In the genomic region with DNA sequence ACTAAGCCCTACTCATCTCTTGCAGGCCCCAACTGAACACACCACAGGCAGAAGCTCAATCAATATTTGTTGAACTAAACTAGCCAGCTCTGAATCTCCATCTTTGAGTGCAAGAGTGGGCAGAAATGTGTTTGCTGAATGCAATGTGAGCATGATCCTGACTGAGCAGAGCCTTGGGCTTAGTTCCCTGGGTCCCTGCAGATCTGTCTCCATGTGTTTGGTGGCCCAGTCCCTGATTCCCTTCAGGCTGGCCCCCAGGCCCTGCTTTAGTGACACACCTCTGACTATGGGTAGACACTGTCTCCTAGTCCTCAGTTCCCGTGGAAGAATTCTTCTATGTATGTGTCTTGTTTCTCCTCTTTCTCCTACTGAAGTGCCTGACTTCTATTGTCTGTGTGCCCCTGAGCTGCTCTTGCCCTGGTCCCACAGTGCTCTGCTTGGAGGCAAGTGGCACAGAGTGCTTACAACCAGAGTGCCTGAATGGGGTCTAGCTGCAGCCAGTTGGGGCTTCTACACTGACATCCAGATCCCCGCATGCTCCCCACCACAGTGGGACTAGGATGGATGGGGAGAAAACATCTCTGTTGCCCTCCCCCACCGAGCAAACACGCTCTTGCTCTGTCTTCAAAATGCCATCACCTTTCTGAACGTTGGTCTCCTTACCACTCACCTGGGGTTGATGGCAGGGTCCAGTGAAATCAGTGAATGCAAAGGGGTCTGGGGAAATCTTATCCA, we compare ENCODE assay signal across 14 cellular contexts. TPM values are rescaled to one million over a fixed set of nuclear protein-coding genes. Genes with fewer than 3 reads are reported as not detected.
DNase-seq lines count a peak whose midpoint lies in the region; ATAC-seq and TF ChIP-seq lines count a peak whose summit lies in the region.
"Had no signal": no experiment of that assay in that cellular context is flagged by ENCODE, and none has a peak within 500 bp of the region (broad histone marks: within the 10 kb centered on the region; RNA-seq: fewer than 3 reads in every experiment).

No MANE protein-coding gene starts in this region.

- H3K4me3 Mint-ChIP-seq in WTC11 = no peak overlapping the region
- H3K4me3 Mint-ChIP-seq in stimulated activated memory B cell treated with anti-CD40 and anti-IgM and Interleukin-4, amounts not matched to agents 10 μg/mL and 1 μg/mL and 100 μg/mL, for 72 hours = no peak overlapping the region

- H4K91ac ChIP-seq in mesenchymal stem cell (ENCODE audit: low read length) = no peak overlapping the region

- TF ChIP-seq EP300 in suprapubic skin (IDR thresholded peaks at IDR 0.05) = no peak

- intact Hi-C loops in posterior vena cava (cut with DNase I) = no loop called here
- intact Hi-C loops in breast epithelium (cut with DNase I; ENCODE audit: low total_unique reads) = no loop called here

- H3K9me3 Mint-ChIP-seq in WTC11 = no peaks in the 10 kb centered on the region
- no peaks in the 10 kb centered on the region for H3K9me3 Mint-ChIP-seq in stimulated activated memory B cell treated with anti-CD40 and anti-IgM and Interleukin-4, amounts not matched to agents 10 μg/mL and 1 μg/mL and 100 μg/mL, for 72 hours

- TF ChIP-seq CTCF in WTC11 (IDR thresholded peaks at IDR 0.05) (no peak), breast epithelium (IDR thresholded peaks at IDR 0.05) (no peak), suprapubic skin (IDR thresholded peaks at IDR 0.05) (no peak)

- 55% methylated on average over 1 of the region's 5 CpGs for WGBS in mesenchymal stem cell
- 75% methylated on average over 5 of the region's 5 CpGs for WGBS in suprapubic skin

- POLR2A ChIA-PET in WTC11 (lab: Charles Lee) = no interaction called here

- peaks cover 60% of the 10 kb centered on the region for H3K4me1 Mint-ChIP-seq in WTC11
- H3K4me1 Mint-ChIP-seq in stimulated activated memory B cell treated with anti-CD40 and anti-IgM and Interleukin-4, amounts not matched to agents 10 μg/mL and 1 μg/mL and 100 μg/mL, for 72 hours = peaks cover 9% of the 10 kb centered on the region

- no peak overlapping the region for H2AK5ac ChIP-seq in mesenchymal stem cell (ENCODE audit: low read length, severe bottlenecking)

- no peak overlapping the region for H2BK5ac ChIP-seq in mesenchymal stem cell (ENCODE audit: low read depth, low read length, poor library complexity, severe bottlenecking)

- DNase-seq in D341Med (ENCODE audit: low spot score) (peak; percentile 1), WTC11 (ENCODE audit: low spot score) (no peak), mesenchymal stem cell (no peak), posterior vena cava (ENCODE audit: low spot score) (peak; percentile 59), breast epithelium (ENCODE audit: low spot score in 2 of 2) (no peak), suprapubic skin (ENCODE audit: low spot score in 2 of 2) (no peak), NCI-H526 treated with DMSO at 0.1 percent for 48 hours (lab: John Stamatoyannopoulos, UW) (no peak)
- DNase-seq: DMS 273 treated with DMSO at 0.1 percent for 48 hours, NCI-H1092 treated with DMSO at 0.1 percent for 48 hours, NCI-H1694, NCI-H510A treated with DMSO at 0.1 percent for 48 hours had no signal

- no peak overlapping the region for H3K4me2 ChIP-seq in mesenchymal stem cell (ENCODE audit: low read length, poor library complexity, severe bottlenecking)

- no peak overlapping the region for H2BK120ac ChIP-seq in mesenchymal stem cell (ENCODE audit: low read depth, low read length)

- H3K79me1 ChIP-seq in mesenchymal stem cell (replicated peaks; ENCODE audit: low read length, poor library complexity, severe bottlenecking) = no peaks in the 10 kb centered on the region

- H4K8ac ChIP-seq in mesenchymal stem cell (ENCODE audit: low read length) = no peak overlapping the region

- no peak overlapping the region for H2AFZ ChIP-seq in mesenchymal stem cell (ENCODE audit: low read depth, low read length)

- no peak overlapping the region for H3K4ac ChIP-seq in mesenchymal stem cell (ENCODE audit: low read depth in 1 of 2, low read length in 2 of 2)

- no peak for TF ChIP-seq POLR2A in breast epithelium (IDR thresholded peaks at IDR 0.05)
- TF ChIP-seq POLR2A in suprapubic skin (IDR thresholded peaks at IDR 0.05) = no peak

- CTCF ChIA-PET in WTC11 (lab: Charles Lee) = interaction anchor here (0.8 to 1.2 kb wide), 3 partner anchors 65 to 127 kb away, joined by 3 read pairs; no protein-coding TSS in a partner anchor

- ATAC-seq in WTC11 = no peak
- no peak for ATAC-seq in stimulated activated memory B cell treated with anti-CD40 and anti-IgM and Interleukin-4, amounts not matched to agents 10 μg/mL and 1 μg/mL and 100 μg/mL, for 72 hours

- no peak overlapping the region for H3K14ac ChIP-seq in mesenchymal stem cell (ENCODE audit: low read length in 2 of 2)

- H3K4me3 ChIP-seq in mesenchymal stem cell (ENCODE audit: insufficient read depth in 1 of 2, low read depth in 1 of 2, low read length in 2 of 2) (no peak overlapping the region), breast epithelium (no peak overlapping the region), suprapubic skin (no peak overlapping the region)
- H3K4me3 ChIP-seq: HAP-1 had no signal

- H3K9me3 ChIP-seq in mesenchymal stem cell (ENCODE audit: control insufficient read depth, low read length) (no peaks in the 10 kb centered on the region), breast epithelium (no peaks in the 10 kb centered on the region), suprapubic skin (no peaks in the 10 kb centered on the region)
- H3K9me3 ChIP-seq: HAP-1 had no signal

- peak overlapping the region; percentile 87 for H3K27ac Mint-ChIP-seq in WTC11
- H3K27ac Mint-ChIP-seq in stimulated activated memory B cell treated with anti-CD40 and anti-IgM and Interleukin-4, amounts not matched to agents 10 μg/mL and 1 μg/mL and 100 μg/mL, for 72 hours = no peak overlapping the region

- H3K36me3 ChIP-seq in mesenchymal stem cell (ENCODE audit: control insufficient read depth in 1 of 2, insufficient read depth in 2 of 2, low read depth in 1 of 2, low read length in 2 of 2) (peaks cover 0 to 3% of the 10 kb centered on the region in 2 experiments), breast epithelium (no peaks in the 10 kb centered on the region), suprapubic skin (no peaks in the 10 kb centered on the region)

- no peak overlapping the region for H3K23ac ChIP-seq in mesenchymal stem cell (ENCODE audit: low read length in 2 of 2)

- H3K4me1 ChIP-seq in mesenchymal stem cell (ENCODE audit: control insufficient read depth, insufficient read depth, low read depth, low read length) (peaks cover 1% of the 10 kb centered on the region), breast epithelium (no peaks in the 10 kb centered on the region), suprapubic skin (no peaks in the 10 kb centered on the region)

- H3K27me3 Mint-ChIP-seq in WTC11 (ENCODE audit: low read depth) = no peaks in the 10 kb centered on the region
- no peaks in the 10 kb centered on the region for H3K27me3 Mint-ChIP-seq in stimulated activated memory B cell treated with anti-CD40 and anti-IgM and Interleukin-4, amounts not matched to agents 10 μg/mL and 1 μg/mL and 100 μg/mL, for 72 hours

- H3K36me3 Mint-ChIP-seq in WTC11 = 0 out of 2 replicates have a peak, but pooled peaks cover under 1% of the 10 kb centered on the region
- peaks cover 5% of the 10 kb centered on the region for H3K36me3 Mint-ChIP-seq in stimulated activated memory B cell treated with anti-CD40 and anti-IgM and Interleukin-4, amounts not matched to agents 10 μg/mL and 1 μg/mL and 100 μg/mL, for 72 hours

- H3K9ac ChIP-seq in mesenchymal stem cell (ENCODE audit: low read length) = no peak overlapping the region

- H3K18ac ChIP-seq in mesenchymal stem cell (ENCODE audit: low read depth in 1 of 2, low read length in 2 of 2) = no peak overlapping the region

- H2BK15ac ChIP-seq in mesenchymal stem cell (ENCODE audit: low read depth, poor library complexity, severe bottlenecking) = no peak overlapping the region

- H3K27ac ChIP-seq in mesenchymal stem cell (ENCODE audit: low read length, poor library complexity, severe bottlenecking) (no peak overlapping the region), breast epithelium (no peak overlapping the region), suprapubic skin (no peak overlapping the region)
- H3K27ac ChIP-seq: C4-2B had no signal

- peak overlapping the region; percentile 25 to 77 for H2BK12ac ChIP-seq in mesenchymal stem cell (ENCODE audit: low read length in 2 of 2)

- H3K27me3 ChIP-seq in mesenchymal stem cell (ENCODE audit: control insufficient read depth in 1 of 2, insufficient read depth in 1 of 2, low read length in 2 of 2) (peaks cover 0 to 61% of the 10 kb centered on the region in 2 experiments), breast epithelium (peaks cover 0 to 53% of the 10 kb centered on the region in 2 donors), suprapubic skin (no peaks in the 10 kb centered on the region)

TF ChIP-seq in WTC11, 78 proteins besides CTCF, POLR2A, EP300 and RAD21 (continues in another document):
- no peak for TF ChIP-seq SOX15 (CRISPR knock-in tag; IDR thresholded peaks at IDR 0.05)
- TF ChIP-seq SMAD3 (CRISPR knock-in tag; IDR thresholded peaks at IDR 0.05; ENCODE audit: borderline replicate concordance) = no peak
- TF ChIP-seq TCF7 (CRISPR knock-in tag; IDR thresholded peaks at IDR 0.05; ENCODE audit: low read depth) = no peak
- no peak for TF ChIP-seq ZNF138 (CRISPR knock-in tag; conservative IDR thresholded peaks at IDR 0.05)
- TF ChIP-seq, protein P1, sequence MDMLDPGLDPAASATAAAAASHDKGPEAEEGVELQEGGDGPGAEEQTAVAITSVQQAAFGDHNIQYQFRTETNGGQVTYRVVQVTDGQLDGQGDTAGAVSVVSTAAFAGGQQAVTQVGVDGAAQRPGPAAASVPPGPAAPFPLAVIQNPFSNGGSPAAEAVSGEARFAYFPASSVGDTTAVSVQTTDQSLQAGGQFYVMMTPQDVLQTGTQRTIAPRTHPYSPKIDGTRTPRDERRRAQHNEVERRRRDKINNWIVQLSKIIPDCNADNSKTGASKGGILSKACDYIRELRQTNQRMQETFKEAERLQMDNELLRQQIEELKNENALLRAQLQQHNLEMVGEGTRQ (CRISPR knock-in tag; IDR thresholded peaks at IDR 0.05) = no peak
- TF ChIP-seq RELA (CRISPR knock-in tag; IDR thresholded peaks at IDR 0.05; ENCODE audit: borderline replicate concordance) = no peak

RNA-seq across cellular contexts. Expression of a gene that starts 9.3 kb away (rescaled TPM):
- total RNA-seq in WTC11 (2021) (37.9 to 43.1 TPM (median 39.9 TPM) in 3 replicates), posterior vena cava (10 to 100 TPM; 21.8 to 27.5 TPM), breast epithelium (10 to 100 TPM; 20.0 to 50.1 (median 25.6) TPM), suprapubic skin (10 to 100 TPM; 14.1 to 23.2 (median 16.5) TPM)
- polyA plus RNA-seq in mesenchymal stem cell (2013, experiment 1 of 2) = 40.5 TPM
- polyA plus RNA-seq in mesenchymal stem cell (2013, experiment 2 of 2) = 38.9 TPM

Comparison
In these comparisons a context has a peak if more than half of its experiments do, and no peak if none do; other contexts are left out.
1. DNase-seq: peak in D341Med (single experiment) and posterior vena cava (single experiment); none in WTC11 (single experiment), mesenchymal stem cell (single experiment), breast epithelium (0 of 2), suprapubic skin (0 of 2) and NCI-H526 treated with DMSO at 0.1 percent for 48 hours (single experiment).